ENCODE assay signal across 16 cellular contexts in genomic region chrX:136260801-136261200, GRCh38. TPM values are rescaled to one million over a fixed set of nuclear protein-coding genes. Genes with fewer than 3 reads are reported as not detected.
DNase-seq lines count a peak whose midpoint lies in the region; ATAC-seq lines count a peak whose summit lies in the region.
"Had no signal": no experiment of that assay in that cellular context is flagged by ENCODE, and none has a peak within 500 bp of the region (broad histone marks: within the 10 kb centered on the region; RNA-seq: fewer than 3 reads in every experiment).

No MANE protein-coding gene starts in this region.

- H3K27ac ChIP-seq in epithelial cell of prostate = peak overlapping the region; percentile 67

- intact Hi-C loops in Right ventricle myocardium inferior (cut with DNase I) = no loop called here

- no peak for ATAC-seq in HG02870 (IDR thresholded peaks at IDR 0.05; ENCODE audit: unreplicated experiment)
- ATAC-seq in Right ventricle myocardium inferior = no peak
- ATAC-seq in GM19455 (IDR thresholded peaks at IDR 0.05; ENCODE audit: unreplicated experiment) = no peak
- ATAC-seq: GM12878, natural killer cell, T-cell had no signal

- DNase-seq in GM04503 (ENCODE audit: low read depth) (peak; percentile 51), RKO (ENCODE audit: low spot score) (peak; percentile 32), epithelial cell of prostate (ENCODE audit: low read depth, low spot score) (no peak), pulmonary artery endothelial cell (ENCODE audit: low read depth, low spot score) (peak; percentile 39), Right ventricle myocardium inferior (ENCODE audit: missing footprints) (no peak), NCI-H748 (lab: John Stamatoyannopoulos, UW; ENCODE audit: unreplicated experiment) (no peak)
- DNase-seq: Calu3, H9, natural killer cell, sigmoid colon, T-cell had no signal

RNA-seq across cellular contexts. Expression of gene MAP7D3, which starts 9.6 kb away (rescaled TPM):
- total RNA-seq in pulmonary artery endothelial cell = 12.3 and 17.9 TPM in 2 replicates
- total RNA-seq in Right ventricle myocardium inferior = 13.5 TPM

RNA-seq across cellular contexts. Expression of gene ADGRG4, which starts 40.0 kb away (rescaled TPM):
- total RNA-seq in pulmonary artery endothelial cell (not detected in 2 replicates), Right ventricle myocardium inferior (not detected)
- total RNA-seq: activated T-helper 1 cell treated with anti-CD3 and anti-CD28 coated beads, Interleukin-12 subunit alpha, Interleukin-12 subunit beta, Interleukin-2, Interleukin-4 antibody, amounts not matched to agents 30 ng/mL and 10 ng/mL and 1 ng/mL, durations not matched to agents 14 hours and 24 hours and 36 hours; Calu3; frontal cortex; GM12878; H9; natural killer cell; T-cell had no signal

Comparison
In these comparisons a context has a peak if more than half of its experiments do, and no peak if none do; other contexts are left out.
1. DNase-seq: peak in GM04503 (single experiment), RKO (single experiment) and pulmonary artery endothelial cell (single experiment); none in epithelial cell of prostate (single experiment), Right ventricle myocardium inferior (single experiment) and NCI-H748 (single experiment).